ENCODE assay signal across 22 cellular contexts in genomic region chr13:29800687-29801086, GRCh38.
"Had no signal": no experiment of that assay in that cellular context is flagged by ENCODE, and none has a peak within 500 bp of the region (broad histone marks: within the 10 kb centered on the region; RNA-seq: fewer than 3 reads in every experiment).

No MANE protein-coding gene starts in this region.

- H3K9me3 Mint-ChIP-seq: activated B cell treated with CpG ODN at 0.5 μM for 24 hours; activated CD8-positive, alpha-beta T cell treated with anti-CD3 and anti-CD28 coated beads for 36 hours; activated T-cell treated with anti-CD3 and anti-CD28 coated beads, Interleukin-2, amount 50 U/mL, for 24 hours; activated T-helper 2 cell treated with anti-CD3 and anti-CD28 coated beads, Interferon-gamma antibody, Interleukin-2, Interleukin-4, amounts not matched to agents 10 μg/mL and 5 μg/mL and 100 μg/mL, durations not matched to agents 14 hours and 24 hours and 36 hours; brain; nephron had no signal

- H3K4me3 Mint-ChIP-seq: activated B cell treated with CpG ODN at 0.5 μM for 24 hours; activated CD8-positive, alpha-beta T cell treated with anti-CD3 and anti-CD28 coated beads for 36 hours; activated T-cell treated with anti-CD3 and anti-CD28 coated beads, Interleukin-2, amount 50 U/mL, for 24 hours; brain; nephron had no signal

- DNase-seq: activated B cell treated with CpG ODN at 0.5 μM for 24 hours; activated CD4-positive, alpha-beta T cell treated with anti-CD3 and anti-CD28 coated beads for 4 hours; activated CD8-positive, alpha-beta T cell treated with anti-CD3 and anti-CD28 coated beads for 36 hours; activated naive CD4-positive, alpha-beta T cell treated with Interleukin-2 at 50 U/mL for 16 hours; activated T-cell treated with anti-CD3 and anti-CD28 coated beads, Interleukin-2, amount 50 U/mL, for 24 hours; central memory CD4-positive, alpha-beta T cell; colonic mucosa; effector CD4-positive, alpha-beta T cell; heart right ventricle; left colon; lower lobe of right lung; midbrain; occipital lobe; retina; stimulated activated naive CD8-positive, alpha-beta T cell treated with anti-CD3 and anti-CD28 coated beads, Interleukin-15, Interleukin-2, amounts not matched to agents 100 U/mL and 50 U/mL, for 24 hours; substantia nigra; tibial artery had no signal

- H3K27ac Mint-ChIP-seq: activated B cell treated with CpG ODN at 0.5 μM for 24 hours; activated CD8-positive, alpha-beta T cell treated with anti-CD3 and anti-CD28 coated beads for 36 hours; activated T-cell treated with anti-CD3 and anti-CD28 coated beads, Interleukin-2, amount 50 U/mL, for 24 hours; activated T-helper 2 cell treated with anti-CD3 and anti-CD28 coated beads, Interferon-gamma antibody, Interleukin-2, Interleukin-4, amounts not matched to agents 10 μg/mL and 5 μg/mL and 100 μg/mL, durations not matched to agents 14 hours and 24 hours and 36 hours; brain; nephron had no signal

- H3K4me1 Mint-ChIP-seq: nephron had no signal

- ATAC-seq: activated CD8-positive, alpha-beta T cell treated with anti-CD3 and anti-CD28 coated beads for 36 hours; esophagus mucosa; gastroesophageal sphincter; heart right ventricle; stimulated activated naive CD8-positive, alpha-beta T cell treated with anti-CD3 and anti-CD28 coated beads, Interleukin-15, Interleukin-2, amounts not matched to agents 100 U/mL and 50 U/mL, for 24 hours had no signal

- H3K27me3 Mint-ChIP-seq: activated B cell treated with CpG ODN at 0.5 μM for 24 hours; activated CD8-positive, alpha-beta T cell treated with anti-CD3 and anti-CD28 coated beads for 36 hours; activated T-cell treated with anti-CD3 and anti-CD28 coated beads, Interleukin-2, amount 50 U/mL, for 24 hours; brain had no signal
